In the genomic region with DNA sequence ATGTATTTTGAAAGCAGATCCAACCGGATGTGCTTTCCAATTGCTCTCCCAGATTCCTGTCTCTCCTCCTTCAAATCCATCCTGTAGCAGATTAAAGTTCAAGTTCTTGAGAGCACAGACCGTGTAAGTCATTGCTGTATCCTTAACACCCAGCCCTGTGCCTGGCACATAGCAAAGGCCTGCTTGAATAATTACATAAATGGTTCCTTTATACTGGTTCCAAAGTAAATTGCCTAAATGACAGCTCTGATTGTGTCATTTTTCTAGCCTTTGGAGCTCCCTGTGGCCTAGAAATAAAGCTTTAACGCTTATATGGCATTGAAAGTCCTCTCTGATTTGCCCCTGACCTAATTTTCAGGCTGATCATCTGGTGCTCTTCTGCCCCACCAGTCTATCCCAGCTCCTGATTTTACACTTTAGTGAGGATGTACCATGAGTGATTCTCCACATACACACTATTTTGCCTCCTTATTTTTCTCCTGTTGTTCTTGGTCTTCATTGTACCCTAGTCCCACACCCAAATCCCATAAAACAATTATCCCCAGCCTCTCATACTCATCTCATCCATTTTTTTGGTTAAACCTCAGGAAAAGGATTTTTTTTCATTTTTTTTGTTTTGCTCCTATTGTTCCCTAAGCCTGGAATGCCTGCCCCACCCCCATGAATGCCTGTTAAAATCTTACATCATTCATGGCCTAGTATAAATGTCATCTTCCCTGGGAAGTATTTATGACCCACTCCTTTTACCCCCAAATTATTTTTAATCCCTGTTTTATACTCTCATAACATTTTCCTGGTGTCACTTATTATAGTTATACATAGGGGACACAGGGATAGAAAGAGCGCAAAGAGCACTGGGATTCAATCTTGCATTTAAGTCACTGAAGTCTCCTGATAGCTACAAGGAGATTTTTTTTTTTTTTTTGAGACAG, we compare ENCODE assay signal across 1 cellular context.
A peak's percentile ranks its signal among the peaks of the same experiment; 100 is the strongest.
TF ChIP-seq lines count a peak whose summit lies in the region.

No MANE protein-coding gene starts in this region.

TF ChIP-seq in Ishikawa, 13 proteins besides CTCF, POLR2A, EP300 and RAD21 (continued from another document):
- TF ChIP-seq, protein P1, sequence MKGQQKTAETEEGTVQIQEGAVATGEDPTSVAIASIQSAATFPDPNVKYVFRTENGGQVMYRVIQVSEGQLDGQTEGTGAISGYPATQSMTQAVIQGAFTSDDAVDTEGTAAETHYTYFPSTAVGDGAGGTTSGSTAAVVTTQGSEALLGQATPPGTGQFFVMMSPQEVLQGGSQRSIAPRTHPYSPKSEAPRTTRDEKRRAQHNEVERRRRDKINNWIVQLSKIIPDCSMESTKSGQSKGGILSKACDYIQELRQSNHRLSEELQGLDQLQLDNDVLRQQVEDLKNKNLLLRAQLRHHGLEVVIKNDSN (IDR thresholded peaks at IDR 0.05) = no peak
- TF ChIP-seq, protein P2, sequence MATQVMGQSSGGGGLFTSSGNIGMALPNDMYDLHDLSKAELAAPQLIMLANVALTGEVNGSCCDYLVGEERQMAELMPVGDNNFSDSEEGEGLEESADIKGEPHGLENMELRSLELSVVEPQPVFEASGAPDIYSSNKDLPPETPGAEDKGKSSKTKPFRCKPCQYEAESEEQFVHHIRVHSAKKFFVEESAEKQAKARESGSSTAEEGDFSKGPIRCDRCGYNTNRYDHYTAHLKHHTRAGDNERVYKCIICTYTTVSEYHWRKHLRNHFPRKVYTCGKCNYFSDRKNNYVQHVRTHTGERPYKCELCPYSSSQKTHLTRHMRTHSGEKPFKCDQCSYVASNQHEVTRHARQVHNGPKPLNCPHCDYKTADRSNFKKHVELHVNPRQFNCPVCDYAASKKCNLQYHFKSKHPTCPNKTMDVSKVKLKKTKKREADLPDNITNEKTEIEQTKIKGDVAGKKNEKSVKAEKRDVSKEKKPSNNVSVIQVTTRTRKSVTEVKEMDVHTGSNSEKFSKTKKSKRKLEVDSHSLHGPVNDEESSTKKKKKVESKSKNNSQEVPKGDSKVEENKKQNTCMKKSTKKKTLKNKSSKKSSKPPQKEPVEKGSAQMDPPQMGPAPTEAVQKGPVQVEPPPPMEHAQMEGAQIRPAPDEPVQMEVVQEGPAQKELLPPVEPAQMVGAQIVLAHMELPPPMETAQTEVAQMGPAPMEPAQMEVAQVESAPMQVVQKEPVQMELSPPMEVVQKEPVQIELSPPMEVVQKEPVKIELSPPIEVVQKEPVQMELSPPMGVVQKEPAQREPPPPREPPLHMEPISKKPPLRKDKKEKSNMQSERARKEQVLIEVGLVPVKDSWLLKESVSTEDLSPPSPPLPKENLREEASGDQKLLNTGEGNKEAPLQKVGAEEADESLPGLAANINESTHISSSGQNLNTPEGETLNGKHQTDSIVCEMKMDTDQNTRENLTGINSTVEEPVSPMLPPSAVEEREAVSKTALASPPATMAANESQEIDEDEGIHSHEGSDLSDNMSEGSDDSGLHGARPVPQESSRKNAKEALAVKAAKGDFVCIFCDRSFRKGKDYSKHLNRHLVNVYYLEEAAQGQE (IDR thresholded peaks at IDR 0.05; ENCODE audit: low read depth) = no peak
- TF ChIP-seq NFIC (IDR thresholded peaks at IDR 0.05) = no peak
- TF ChIP-seq ZBTB7A (IDR thresholded peaks at IDR 0.05; ENCODE audit: low read depth) = no peak
- peak; percentile 68 for TF ChIP-seq CEBPB (IDR thresholded peaks at IDR 0.05)
- TF ChIP-seq, protein P3, sequence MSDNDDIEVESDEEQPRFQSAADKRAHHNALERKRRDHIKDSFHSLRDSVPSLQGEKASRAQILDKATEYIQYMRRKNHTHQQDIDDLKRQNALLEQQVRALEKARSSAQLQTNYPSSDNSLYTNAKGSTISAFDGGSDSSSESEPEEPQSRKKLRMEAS (IDR thresholded peaks at IDR 0.05) = no peak
